8 cellular contexts compared by ENCODE assay signal in the genomic region with DNA sequence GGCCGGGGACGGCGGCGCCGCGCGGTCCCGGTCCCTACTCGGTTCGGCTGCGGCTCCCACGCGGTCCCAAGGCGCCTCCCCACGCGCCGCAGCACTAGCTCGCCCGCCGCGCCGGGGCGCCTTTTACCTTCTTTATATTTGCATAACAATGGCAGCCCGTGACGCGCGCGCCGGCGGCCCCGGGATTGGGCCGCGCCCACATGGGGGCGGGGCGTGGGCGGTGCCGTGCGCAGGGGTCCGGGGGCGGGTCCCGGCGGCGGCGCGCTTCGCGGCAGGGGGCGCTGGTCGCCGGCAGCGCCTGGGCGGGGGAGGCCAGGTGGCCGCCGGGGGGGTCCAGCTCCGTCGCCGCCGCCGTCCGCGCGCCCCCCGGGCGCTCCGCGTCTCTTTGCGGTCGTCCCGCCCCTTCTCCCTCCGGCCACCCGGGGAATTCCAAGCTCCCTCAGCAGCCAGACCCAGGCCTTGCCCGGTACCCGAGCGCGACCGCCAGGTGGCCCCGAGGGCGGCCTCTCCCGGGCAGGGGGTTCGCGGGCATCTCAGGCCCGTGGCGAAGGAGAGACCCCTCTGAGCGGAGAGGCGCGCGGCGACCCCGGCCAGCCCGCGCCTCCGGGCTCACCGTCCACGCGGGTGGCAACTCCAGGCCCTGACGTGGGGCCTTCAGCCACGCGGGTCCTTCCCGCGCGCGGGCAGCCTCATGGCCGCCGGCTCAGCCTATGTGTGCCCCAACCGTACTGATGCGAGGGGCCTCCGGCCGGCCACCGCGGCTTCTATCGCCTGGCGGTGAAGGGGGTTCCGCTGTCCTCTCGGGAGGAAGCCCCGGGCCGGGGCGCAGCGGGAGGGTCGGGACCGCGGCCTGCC. TPM values are rescaled to one million over a fixed set of nuclear protein-coding genes. Genes with fewer than 3 reads are reported as not detected.
A peak's percentile ranks its signal among the peaks of the same experiment; 100 is the strongest.
DNase-seq lines count a peak whose midpoint lies in the region; ATAC-seq and TF ChIP-seq lines count a peak whose summit lies in the region.

A gene with protein sequence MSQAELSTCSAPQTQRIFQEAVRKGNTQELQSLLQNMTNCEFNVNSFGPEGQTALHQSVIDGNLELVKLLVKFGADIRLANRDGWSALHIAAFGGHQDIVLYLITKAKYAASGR (minus strand): TSS at position 96 of the 855 bp plus-strand sequence. CDS start 343 bp downstream, outside the sequence.

- no peaks in the 10 kb centered on the region for H4K20me1 ChIP-seq in fibroblast of lung (ENCODE audit: control insufficient read depth, extremely low read depth, insufficient read depth, low read length)

- H3K4me3 ChIP-seq in HUES6 (ENCODE audit: low read depth, low read length) (peak within 1 kb of the TSS; percentile 77), Panc1 (ENCODE audit: low read depth in 2 of 2, low read length in 2 of 2) (peak within 1 kb of the TSS; percentile 54 to 74), fibroblast of lung (replicated peaks in 1 of 4; ENCODE audit: control extremely low read depth in 1 of 4, insufficient read depth in 1 of 4, low read depth in 3 of 4, low read length in 4 of 4) (peak within 1 kb of the TSS in 2 of 4 experiments; percentile 14 to 40)

- H3K9ac ChIP-seq in HUES6 (ENCODE audit: low read length) (peak within 1 kb of the TSS; percentile 59), fibroblast of lung (ENCODE audit: insufficient read depth, low read length) (no peak within 1 kb of the TSS)

- peak within 1 kb of the TSS; percentile 64 for H3K4me2 ChIP-seq in fibroblast of lung (ENCODE audit: extremely low read depth, insufficient read depth, low read length)

- H3K79me2 ChIP-seq in fibroblast of lung (ENCODE audit: control insufficient read depth, insufficient read depth, low read length), result no peaks in the 10 kb centered on the region

- H2AFZ ChIP-seq in fibroblast of lung (ENCODE audit: low read length), result peak within 1 kb of the TSS; percentile 68

- in situ Hi-C loops in Panc1 (cut with HindIII; ENCODE audit: low pct_unique_long_range_greater_than_20kb, low sequenced_read_pairs), result no loop called here

- H3K4me3 Mint-ChIP-seq in Calu3 (ENCODE audit: low read depth, unreplicated experiment) (peak within 1 kb of the TSS; percentile 81), natural killer cell (peak within 1 kb of the TSS; percentile 85)
- peak within 1 kb of the TSS; percentile 78 to 82 for H3K4me3 Mint-ChIP-seq in stimulated activated naive B cell treated with anti-CD40 and anti-IgM and Interleukin-4, amounts not matched to agents 10 μg/mL and 1 μg/mL and 100 μg/mL, for 72 hours

- H3K27ac Mint-ChIP-seq in Calu3 (ENCODE audit: unreplicated experiment) (no peak within 1 kb of the TSS), natural killer cell (peak within 1 kb of the TSS in 1 of 2 donors; percentile 44)
- peak within 1 kb of the TSS; percentile 79 for H3K27ac Mint-ChIP-seq in stimulated activated naive B cell treated with anti-CD40 and anti-IgM and Interleukin-4, amounts not matched to agents 10 μg/mL and 1 μg/mL and 100 μg/mL, for 72 hours

- H3K4me1 ChIP-seq in HUES6 (ENCODE audit: control insufficient read depth, insufficient read depth, low read length) (peaks cover 63% of the 10 kb centered on the region), Panc1 (ENCODE audit: control insufficient read depth, insufficient read depth, low read length) (peaks cover 62% of the 10 kb centered on the region), fibroblast of lung (ENCODE audit: control insufficient read depth, extremely low read depth, insufficient read depth, low read length) (peaks cover 12% of the 10 kb centered on the region)

- peaks cover 39% of the 10 kb centered on the region; the same call in 1 of the 2 replicates for H3K27me3 ChIP-seq in HUES6 (ENCODE audit: control insufficient read depth, insufficient read depth, low read length)
- no peaks in the 10 kb centered on the region for H3K27me3 ChIP-seq in Panc1 (ENCODE audit: control insufficient read depth, insufficient read depth, low read length)
- H3K27me3 ChIP-seq in fibroblast of lung (ENCODE audit: control insufficient read depth, insufficient read depth, low read length), result peaks cover 22% of the 10 kb centered on the region

- CTCF ChIA-PET in Calu3 (lab: Charles Lee) (interaction anchor here (0.6 to 1.2 kb wide), 5 partner anchors 16 to 249 kb away, joined by 3 to 7 read pairs (median 3); a partner anchor contains a TSS), Panc1 (lab: Charles Lee) (interaction anchor here (0.5 to 2.0 kb wide), 5 partner anchors 14 to 120 kb away, joined by 3 to 7 read pairs (median 4); a partner anchor contains a TSS)

- peak; percentile 49 for ATAC-seq in GM21367 (IDR thresholded peaks at IDR 0.05; ENCODE audit: unreplicated experiment)
- peak; percentile 60 for ATAC-seq in Panc1
- peak; percentile 86 to 94 (median 89) for ATAC-seq in natural killer cell
- ATAC-seq in stimulated activated naive B cell treated with anti-CD40 and anti-IgM and Interleukin-4, amounts not matched to agents 10 μg/mL and 1 μg/mL and 100 μg/mL, for 72 hours (replicated peaks), result peak; percentile 79 to 82

- DNase-seq in Calu3, result peak; percentile 90
- DNase-seq in Panc1 (ENCODE audit: low read depth, low spot score), result no peak
- peak; percentile 94 for DNase-seq in activated T-cell treated with anti-CD3 and anti-CD28 coated beads, Interleukin-2, amount 50 U/mL, for 48 hours
- DNase-seq in fibroblast of lung (ENCODE audit: low read depth in 2 of 2), result peak; percentile 63 to 70
- peak; percentile 93 for DNase-seq in natural killer cell
- DNase-seq in stimulated activated naive B cell treated with anti-CD40 and anti-IgM and Interleukin-4, amounts not matched to agents 10 μg/mL and 1 μg/mL and 100 μg/mL, for 72 hours, result peak; percentile 85

- H3K27me3 Mint-ChIP-seq in Calu3 (ENCODE audit: unreplicated experiment) (no peaks in the 10 kb centered on the region), natural killer cell (ENCODE audit: low read depth in 2 of 2) (no peaks in the 10 kb centered on the region)
- H3K27me3 Mint-ChIP-seq in stimulated activated naive B cell treated with anti-CD40 and anti-IgM and Interleukin-4, amounts not matched to agents 10 μg/mL and 1 μg/mL and 100 μg/mL, for 72 hours, result peaks cover 13 to 40% of the 10 kb centered on the region in 2 donors

- H3K36me3 Mint-ChIP-seq in Calu3 (ENCODE audit: insufficient read depth, unreplicated experiment) (peaks cover 45% of the 10 kb centered on the region), natural killer cell (no peaks in the 10 kb centered on the region)
- no peaks in the 10 kb centered on the region for H3K36me3 Mint-ChIP-seq in stimulated activated naive B cell treated with anti-CD40 and anti-IgM and Interleukin-4, amounts not matched to agents 10 μg/mL and 1 μg/mL and 100 μg/mL, for 72 hours

- H3K36me3 ChIP-seq in HUES6 (ENCODE audit: control insufficient read depth, insufficient read depth, low read length) (no peaks in the 10 kb centered on the region), Panc1 (ENCODE audit: control insufficient read depth, insufficient read depth, low read length) (no peaks in the 10 kb centered on the region), fibroblast of lung (ENCODE audit: control insufficient read depth, insufficient read depth, low read length) (no peaks in the 10 kb centered on the region)

- BruUV-seq in Calu3 (replicated peaks; lab: Mats Ljungman, UMichigan), result no TSS peak
- no TSS peak for BruUV-seq in Panc1 (replicated peaks; lab: Mats Ljungman, UMichigan)

- no peaks in the 10 kb centered on the region for H3K9me3 Mint-ChIP-seq in Calu3 (ENCODE audit: low read depth, unreplicated experiment)
- no peaks in the 10 kb centered on the region for H3K9me3 Mint-ChIP-seq in natural killer cell
- H3K9me3 Mint-ChIP-seq in stimulated activated naive B cell treated with anti-CD40 and anti-IgM and Interleukin-4, amounts not matched to agents 10 μg/mL and 1 μg/mL and 100 μg/mL, for 72 hours, result no peaks in the 10 kb centered on the region

- POLR2A ChIA-PET in Panc1 (lab: Charles Lee), result no interaction called here

- H3K27ac ChIP-seq in HUES6 (ENCODE audit: low read depth, low read length) (no peak within 1 kb of the TSS), Panc1 (ENCODE audit: low read length) (peak within 1 kb of the TSS; percentile 78), fibroblast of lung (ENCODE audit: insufficient read depth, low read length) (no peak within 1 kb of the TSS)

- H3K4me1 Mint-ChIP-seq in Calu3 (ENCODE audit: low read depth, unreplicated experiment) (peaks cover under 1% of the 10 kb centered on the region), natural killer cell (peaks cover 0 to 25% of the 10 kb centered on the region in 2 donors)
- peaks cover 11 to 41% of the 10 kb centered on the region in 2 donors for H3K4me1 Mint-ChIP-seq in stimulated activated naive B cell treated with anti-CD40 and anti-IgM and Interleukin-4, amounts not matched to agents 10 μg/mL and 1 μg/mL and 100 μg/mL, for 72 hours

- H3K9me3 ChIP-seq in HUES6 (ENCODE audit: control insufficient read depth, insufficient read depth, low read depth, low read length), result no peaks in the 10 kb centered on the region
- no peaks in the 10 kb centered on the region for H3K9me3 ChIP-seq in Panc1 (ENCODE audit: control insufficient read depth, insufficient read depth, low read depth, low read length)
- H3K9me3 ChIP-seq in fibroblast of lung (ENCODE audit: control insufficient read depth, insufficient read depth, low read depth, low read length), result no peaks in the 10 kb centered on the region

- TF ChIP-seq CTCF in Calu3 (IDR thresholded peaks at IDR 0.05; ENCODE audit: unreplicated experiment) (peak; percentile 76), Panc1 (IDR thresholded peaks at IDR 0.05) (peak; percentile 83), fibroblast of lung (conservative IDR thresholded peaks at IDR 0.05 in 1 of 2, IDR thresholded peaks at IDR 0.05 in 1 of 2; ENCODE audit: low read depth in 1 of 2, low read length in 2 of 2) (peak; percentile 34 to 43), natural killer cell (IDR thresholded peaks at IDR 0.05) (peak; percentile 59)

- intact Hi-C loops in Calu3 (cut with micrococcal nuclease; ENCODE audit: unreplicated experiment), result no loop called here
- intact Hi-C loops in Panc1 (cut with micrococcal nuclease; ENCODE audit: unreplicated experiment), result no loop called here
- intact Hi-C loops in natural killer cell (cut with micrococcal nuclease), result no loop called here

RNA-seq across cellular contexts. Expression of the gene that starts here (rescaled TPM):
- total RNA-seq in Calu3 (2022) (32.6 and 32.9 TPM in 2 replicates), Panc1 (2021; ENCODE audit: unreplicated experiment) (16.9 TPM), fibroblast of lung (under 0.01 TPM in 1 of 2 replicates, not detected in the other), natural killer cell (1 to 10 TPM in 2 of 3 donors, under 1 TPM in 1; 0.88 to 2.3 (median 1.2) TPM)
- polyA plus RNA-seq in Panc1 (2012; ENCODE audit: insufficient read length), result 20.6 TPM
- polyA plus RNA-seq in fibroblast of lung, result 0.07 TPM in 2 replicates
- polyA plus RNA-seq in fibroblast of lung (2012), result 0.07 and 0.10 TPM in 2 replicates
- not detected in 2 replicates for polyA minus RNA-seq in fibroblast of lung (ENCODE audit: low replicate concordance)

Comparison
In these comparisons a context has a peak if more than half of its experiments do, and no peak if none do; other contexts are left out.
1. Peak in DNase-seq and H3K4me2 ChIP-seq in fibroblast of lung; RNA of the gene not detected or under 1 TPM.